In genomic region chr3:126524429-126524988, GRCh38 we compare ENCODE assay signal across 8 cellular contexts. TPM values are rescaled to one million over a fixed set of nuclear protein-coding genes. Genes with fewer than 3 reads are reported as not detected.
DNase-seq lines count a peak whose midpoint lies in the region; ATAC-seq and TF ChIP-seq lines count a peak whose summit lies in the region.

No MANE protein-coding gene starts in this region.

- H4K20me1 ChIP-seq in BLaER1, result peaks cover 13% of the 10 kb centered on the region; the same call in 1 of the 2 replicates

- H3K9me3 Mint-ChIP-seq in T-helper 2 cell treated with Interferon-gamma antibody and Interleukin-4, amounts not matched to agents 5 μg/mL and 100 μg/mL, for 36 hours, result no peaks in the 10 kb centered on the region

- H3K4me1 Mint-ChIP-seq in T-helper 2 cell treated with Interferon-gamma antibody and Interleukin-4, amounts not matched to agents 5 μg/mL and 100 μg/mL, for 36 hours (ENCODE audit: low read depth), result no peaks in the 10 kb centered on the region

- H3K4me3 ChIP-seq in BLaER1, result no peak overlapping the region
- peak overlapping the region; percentile 48 for H3K4me3 ChIP-seq in fibroblast of villous mesenchyme (ENCODE audit: low read depth, low read length)
- H3K4me3 ChIP-seq in neutrophil (ENCODE audit: low read depth in 1 of 2, low read length in 1 of 2), result peak overlapping the region; percentile 74 to 82

- no peak overlapping the region for H3K9ac ChIP-seq in BLaER1

- no peak overlapping the region for H3K27ac Mint-ChIP-seq in T-helper 2 cell treated with Interferon-gamma antibody and Interleukin-4, amounts not matched to agents 5 μg/mL and 100 μg/mL, for 36 hours

- peak overlapping the region; percentile 17; the same call in 1 of the 2 replicates for H3K4me2 ChIP-seq in BLaER1

- H3K36me3 Mint-ChIP-seq in T-helper 2 cell treated with Interferon-gamma antibody and Interleukin-4, amounts not matched to agents 5 μg/mL and 100 μg/mL, for 36 hours (ENCODE audit: low read depth), result no peaks in the 10 kb centered on the region

- H3K27ac ChIP-seq in BLaER1 (no peak overlapping the region), neutrophil (peak overlapping the region; percentile 72)

- H3K4me3 Mint-ChIP-seq in T-helper 2 cell treated with Interferon-gamma antibody and Interleukin-4, amounts not matched to agents 5 μg/mL and 100 μg/mL, for 36 hours, result no peak overlapping the region

- DNase-seq in NCI-H226 (peak; percentile 18), fibroblast of villous mesenchyme (ENCODE audit: low read depth) (no peak), hippocampal formation (lab: John Stamatoyannopoulos, UW) (no peak)
- DNase-seq in T-helper 2 cell treated with Interferon-gamma antibody and Interleukin-4, amounts not matched to agents 5 μg/mL and 100 μg/mL, for 36 hours (ENCODE audit: low spot score), result no peak

- H3K36me3 ChIP-seq in BLaER1, result no peaks in the 10 kb centered on the region
- no peaks in the 10 kb centered on the region for H3K36me3 ChIP-seq in neutrophil

- peaks cover 22% of the 10 kb centered on the region for H3K27me3 Mint-ChIP-seq in T-helper 2 cell treated with Interferon-gamma antibody and Interleukin-4, amounts not matched to agents 5 μg/mL and 100 μg/mL, for 36 hours (ENCODE audit: low read depth)

- ATAC-seq in HG02970 (IDR thresholded peaks at IDR 0.05; ENCODE audit: low FRiP score, unreplicated experiment), result no peak
- no peak for ATAC-seq in GM19397 (IDR thresholded peaks at IDR 0.05; ENCODE audit: unreplicated experiment)

- no peaks in the 10 kb centered on the region for H3K9me3 ChIP-seq in BLaER1
- no peaks in the 10 kb centered on the region for H3K9me3 ChIP-seq in neutrophil

- H3K4me1 ChIP-seq in BLaER1 (peaks cover 42% of the 10 kb centered on the region), neutrophil (ENCODE audit: control insufficient read depth in 1 of 2, insufficient read depth in 1 of 2, low read depth in 1 of 2, low read length in 1 of 2) (peaks cover 59 to 74% of the 10 kb centered on the region in 2 experiments)

- H3K27me3 ChIP-seq in BLaER1, result peaks cover 39% of the 10 kb centered on the region
- peaks cover 24% of the 10 kb centered on the region for H3K27me3 ChIP-seq in neutrophil

- TF ChIP-seq CTCF in fibroblast of villous mesenchyme (IDR thresholded peaks at IDR 0.05; ENCODE audit: insufficient read depth, low read depth, low read length) (no peak), neutrophil (IDR thresholded peaks at IDR 0.05) (peak; percentile 13)

RNA-seq across cellular contexts. Expression of gene CHST13, which starts 0.6 kb away (rescaled TPM):
- total RNA-seq in fibroblast of villous mesenchyme, result not detected in 2 replicates

RNA-seq across cellular contexts. Expression of gene UROC1, which starts 6.9 kb away (rescaled TPM):
- total RNA-seq in fibroblast of villous mesenchyme, result under 0.01 TPM in 1 of 2 replicates, not detected in the other

RNA-seq across cellular contexts. Expression of gene C3orf22, which starts 34.2 kb away (rescaled TPM):
- not detected in 2 replicates for total RNA-seq in fibroblast of villous mesenchyme

RNA-seq across cellular contexts. Expression of gene ZXDC, which starts 48.8 kb away (rescaled TPM):
- 17.7 TPM in 2 replicates for total RNA-seq in fibroblast of villous mesenchyme
